8 cellular contexts compared by ENCODE assay signal in the genomic region with DNA sequence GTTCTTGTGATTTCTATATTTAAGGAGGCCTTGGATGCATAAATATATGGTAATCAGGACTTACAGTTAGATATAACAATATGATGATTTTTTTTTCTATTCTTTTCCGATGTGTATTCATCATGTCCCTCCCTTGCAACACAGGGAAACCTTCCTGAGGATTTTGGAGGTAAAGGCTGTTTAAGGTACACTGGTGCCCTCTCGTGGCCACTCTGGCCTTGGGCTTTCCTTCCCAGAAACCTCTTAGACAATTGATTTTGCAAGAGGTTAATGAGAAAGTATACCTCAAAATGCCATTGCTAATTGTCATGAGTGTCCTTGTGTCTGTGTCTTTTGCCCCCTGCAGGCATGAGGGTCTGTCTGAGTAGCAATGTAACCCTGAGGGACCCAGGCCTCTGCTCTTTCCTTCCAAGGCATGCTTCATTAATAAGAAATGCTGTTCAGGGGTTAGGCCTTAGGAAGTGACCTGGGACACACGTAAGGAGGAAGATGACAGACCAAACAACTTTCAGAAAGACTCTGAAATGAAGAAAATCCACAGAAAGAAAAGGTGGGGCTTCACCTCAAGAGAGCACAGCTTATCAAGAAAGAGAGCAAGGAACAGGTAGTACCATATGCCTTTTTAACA.
A peak's percentile ranks its signal among the peaks of the same experiment; 100 is the strongest.
DNase-seq lines count a peak whose midpoint lies in the region; ATAC-seq and TF ChIP-seq lines count a peak whose summit lies in the region.

No MANE protein-coding gene starts in this region.

- CTCF ChIA-PET in Calu3 (lab: Charles Lee), result interaction anchor here (0.9 to 1.1 kb wide), 2 partner anchors 158 to 1100 kb away, joined by 3 read pairs; a partner anchor contains a TSS

- H3K36me3 ChIP-seq in vagina, result no peaks in the 10 kb centered on the region

- H3K27me3 ChIP-seq in vagina, result no peaks in the 10 kb centered on the region

- no peaks in the 10 kb centered on the region for H3K9me3 ChIP-seq in vagina

- peak overlapping the region; percentile 70 for H3K27ac Mint-ChIP-seq in Calu3 (ENCODE audit: unreplicated experiment)

- H3K4me3 ChIP-seq in fibroblast of pulmonary artery (replicated peaks; ENCODE audit: low read depth, low read length) (no peak overlapping the region), vagina (no peak overlapping the region)

- no peak for TF ChIP-seq POLR2A in vagina (IDR thresholded peaks at IDR 0.05)

- no peak overlapping the region for H3K4me3 Mint-ChIP-seq in Calu3 (ENCODE audit: low read depth, unreplicated experiment)

- H3K27me3 Mint-ChIP-seq in Calu3 (ENCODE audit: unreplicated experiment), result no peaks in the 10 kb centered on the region

- peak; percentile 95 for TF ChIP-seq CTCF in Calu3 (IDR thresholded peaks at IDR 0.05; ENCODE audit: unreplicated experiment)
- peak; percentile 98 for TF ChIP-seq CTCF in fibroblast of pulmonary artery (IDR thresholded peaks at IDR 0.05; ENCODE audit: low read length, missing control alignments)
- peak; percentile 37 to 46 (median 41) for TF ChIP-seq CTCF in vagina (IDR thresholded peaks at IDR 0.05)

- H3K4me1 Mint-ChIP-seq in Calu3 (ENCODE audit: low read depth, unreplicated experiment), result peaks cover 27% of the 10 kb centered on the region

- no peak overlapping the region for H3K27ac ChIP-seq in vagina

- no peaks in the 10 kb centered on the region for H3K36me3 Mint-ChIP-seq in Calu3 (ENCODE audit: insufficient read depth, unreplicated experiment)

- peak; percentile 42 for ATAC-seq in HG02759 (IDR thresholded peaks at IDR 0.05; ENCODE audit: unreplicated experiment)
- ATAC-seq in GM21515 (IDR thresholded peaks at IDR 0.05; ENCODE audit: unreplicated experiment), result no peak

- no TSS peak for BruUV-seq in Calu3 (replicated peaks; lab: Mats Ljungman, UMichigan)

- intact Hi-C loops in Calu3 (cut with micrococcal nuclease; ENCODE audit: unreplicated experiment) (loop anchor here (1.0 to 10.0 kb wide), 6 partner anchors 148 to 1295 kb away; no protein-coding TSS in a partner anchor), vagina (cut with DNase I) (loop anchor here (10.0 kb wide), 1 partner anchor 1290 kb away; no protein-coding TSS in a partner anchor)

- DNase-seq in Calu3 (peak; percentile 90), NCI-H510A (lab: John Stamatoyannopoulos, UW) (peak; percentile 21), fibroblast of pulmonary artery (ENCODE audit: low read depth) (peak; percentile 87), non-pigmented ciliary epithelial cell (ENCODE audit: low read depth) (peak; percentile 31), vagina (ENCODE audit: extremely low spot score in 2 of 2) (no peak)
- peak in 2 of 3 experiments; percentile 9 to 18 for DNase-seq in activated CD8-positive, alpha-beta memory T cell treated with anti-CD3 and anti-CD28 coated beads for 48 hours (ENCODE audit: low read depth in 2 of 3, low spot score in 2 of 3)

- H3K4me1 ChIP-seq in vagina, result no peaks in the 10 kb centered on the region

- no peaks in the 10 kb centered on the region for H3K9me3 Mint-ChIP-seq in Calu3 (ENCODE audit: low read depth, unreplicated experiment)

Comparison
In these comparisons a context has a peak if more than half of its experiments do, and no peak if none do; other contexts are left out.
1. DNase-seq: peak in Calu3 (single experiment), NCI-H510A (single experiment), activated CD8-positive, alpha-beta memory T cell treated with anti-CD3 and anti-CD28 coated beads for 48 hours (2 of 3), fibroblast of pulmonary artery (single experiment) and non-pigmented ciliary epithelial cell (single experiment); none in vagina (0 of 2).
2. CTCF ChIP-seq: peak in every context shown above with its lines; median percentile 98 in fibroblast of pulmonary artery; 95 in Calu3; 41 in vagina.